8 cellular contexts compared by ENCODE assay signal in the genomic region with DNA sequence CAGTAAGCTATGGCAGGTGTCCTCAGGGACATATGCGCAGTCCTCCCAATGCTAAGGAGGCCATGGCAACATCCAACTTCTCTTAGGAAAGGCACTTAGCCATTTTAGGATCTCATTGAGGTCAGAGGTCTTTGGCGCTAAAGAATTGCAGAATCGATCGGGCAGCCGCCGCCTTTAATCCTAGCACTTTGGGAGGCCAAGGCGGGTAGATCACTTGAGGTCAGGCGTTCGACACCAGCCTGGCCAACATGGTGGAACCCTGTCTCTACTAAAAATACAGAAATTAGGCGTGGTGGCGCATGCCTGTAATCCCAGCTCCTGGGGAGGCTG. TPM values are rescaled to one million over a fixed set of nuclear protein-coding genes. Genes with fewer than 3 reads are reported as not detected.
A peak's percentile ranks its signal among the peaks of the same experiment; 100 is the strongest.
DNase-seq lines count a peak whose midpoint lies in the region; ATAC-seq, FAIRE-seq and TF ChIP-seq lines count a peak whose summit lies in the region.

No MANE protein-coding gene starts in this region.

- 99% methylated on average over 11 of the region's 11 CpGs; no CpG with 5 or more reads in 1 of the 2 experiments for WGBS in H1 (ENCODE audit: extremely low coverage in 1 of 2, insufficient coverage in 1 of 2, insufficient read length in 1 of 2, insufficient replicate concordance in 2 of 2, low coverage in 1 of 2, low lambda C conversion rate in 2 of 2, missing lambda C conversion rate in 1 of 2), 2 experiments
- no CpG with 5 or more reads among the region's 11 CpGs for WGBS in neuronal stem cell (ENCODE audit: extremely low coverage in 2 of 2, insufficient read length in 2 of 2, insufficient replicate concordance in 1 of 2), 2 donors

- no peaks in the 10 kb centered on the region for H3K9me3 ChIP-seq in DOHH2 (ENCODE audit: control insufficient read depth, insufficient read depth, low read length)
- no peaks in the 10 kb centered on the region for H3K9me3 ChIP-seq in OCI-LY3 (ENCODE audit: insufficient read depth, low read length)
- H3K9me3 ChIP-seq in H1 (ENCODE audit: insufficient read depth in 2 of 2, low read depth in 1 of 2, low read length in 1 of 2), result no peaks in the 10 kb centered on the region
- no peaks in the 10 kb centered on the region for H3K9me3 ChIP-seq in neuronal stem cell (replicated peaks in 1 of 2; ENCODE audit: control insufficient read depth in 2 of 2, insufficient read depth in 1 of 2, low read depth in 1 of 2, low read length in 2 of 2)
- H3K9me3 ChIP-seq in vagina, result no peaks in the 10 kb centered on the region

- 0 out of 2 replicates have a peak overlapping the region, but pooled peaks have one; percentile 72 for H2BK20ac ChIP-seq in H1 (ENCODE audit: low read length)

- H3K79me2 ChIP-seq in DOHH2 (ENCODE audit: control insufficient read depth, low read length) (peaks cover 36% of the 10 kb centered on the region), OCI-LY3 (ENCODE audit: low read length) (peaks cover 28% of the 10 kb centered on the region), H1 (ENCODE audit: control insufficient read depth in 1 of 2, insufficient read depth in 2 of 2, low read length in 2 of 2) (peaks cover 0 to 31% of the 10 kb centered on the region in 2 experiments; a peak in 3 of 4 replicates)

- peak overlapping the region; percentile 94 for H4K8ac ChIP-seq in H1 (ENCODE audit: extremely low read depth, insufficient read depth, low read length)
- no peak overlapping the region for H4K8ac ChIP-seq in neuronal stem cell (ENCODE audit: low read depth, low read length)

- H3K27me3 ChIP-seq in DOHH2 (ENCODE audit: control insufficient read depth, low read length) (no peaks in the 10 kb centered on the region), OCI-LY3 (ENCODE audit: low read depth, low read length) (no peaks in the 10 kb centered on the region), H1 (replicated peaks in 1 of 4; ENCODE audit: control insufficient read depth in 3 of 4, extremely low read depth in 1 of 4, insufficient read depth in 3 of 4, low read length in 3 of 4) (no peaks in the 10 kb centered on the region), neuronal stem cell (ENCODE audit: control insufficient read depth in 3 of 3, insufficient read depth in 3 of 3, low read depth in 1 of 3, low read length in 3 of 3) (no peaks in the 10 kb centered on the region), vagina (no peaks in the 10 kb centered on the region)

- no peak overlapping the region for H3K23ac ChIP-seq in H1 (ENCODE audit: insufficient read length)
- peak overlapping the region; percentile 83 for H3K23ac ChIP-seq in neuronal stem cell (ENCODE audit: low read depth, low read length, poor library complexity)

- H3K4ac ChIP-seq in H1 (replicated peaks; ENCODE audit: insufficient read length, low read depth, low read length) (no peak overlapping the region), neuronal stem cell (ENCODE audit: low read length) (no peak overlapping the region)

- H2BK5ac ChIP-seq in H1 (ENCODE audit: low read depth, low read length) (peak overlapping the region; percentile 87; the same call in 1 of the 2 replicates), neuronal stem cell (ENCODE audit: low read length) (peak overlapping the region; percentile 96)

- H3K4me1 ChIP-seq in DOHH2 (ENCODE audit: control insufficient read depth, low read length) (peaks cover 24% of the 10 kb centered on the region), OCI-LY3 (ENCODE audit: low read length) (peaks cover 32% of the 10 kb centered on the region), H1 (replicated peaks in 1 of 4; ENCODE audit: control insufficient read depth in 3 of 4, insufficient read depth in 4 of 4, low read length in 3 of 4) (peaks cover 0 to 14% (median 6%) of the 10 kb centered on the region in 4 experiments; a peak in 6 of 7 replicates), neuronal stem cell (ENCODE audit: control insufficient read depth in 2 of 2, insufficient read depth in 1 of 2, low read depth in 1 of 2, low read length in 2 of 2) (peaks cover 8 to 14% of the 10 kb centered on the region in 2 donors), vagina (peaks cover 29% of the 10 kb centered on the region)

- CTCF ChIA-PET in H1 (lab: Charles Lee; ENCODE audit: partially characterized antibody), result interaction anchor here (0.9 to 1.6 kb wide), 6 partner anchors 11 to 139 kb away, joined by 3 to 7 read pairs (median 4); no protein-coding TSS in a partner anchor

- DNase-seq in H1 (ENCODE audit: low read depth in 1 of 2, low spot score in 2 of 2) (no peak), neuronal stem cell (ENCODE audit: low spot score) (no peak), GM19240 (ENCODE audit: insufficient read length, low spot score) (no peak), vagina (ENCODE audit: extremely low spot score in 2 of 2) (no peak), SHP77 (lab: John Stamatoyannopoulos, UW) (no peak)

- H3K18ac ChIP-seq in H1 (ENCODE audit: extremely low read depth, low read length) (peak overlapping the region; percentile 93; the same call in 1 of the 2 replicates), neuronal stem cell (ENCODE audit: low read length) (peak overlapping the region; percentile 98)

- no peak overlapping the region for H2BK120ac ChIP-seq in H1 (replicated peaks; ENCODE audit: low read depth, low read length)
- peak overlapping the region; percentile 94 for H2BK120ac ChIP-seq in neuronal stem cell (ENCODE audit: low read depth, low read length)

- POLR2A ChIA-PET in H1 (lab: Charles Lee; ENCODE audit: partially characterized antibody), result interaction anchor here (0.6 to 1.8 kb wide), 9 partner anchors 10 to 123 kb away, joined by 3 to 7 read pairs (median 3); no protein-coding TSS in a partner anchor

- no peak for FAIRE-seq in H1 (lab: Jason Lieb, UNC)

- H2BK15ac ChIP-seq in H1 (ENCODE audit: low read length) (peak overlapping the region; percentile 50; the same call in 1 of the 2 replicates), neuronal stem cell (ENCODE audit: low read length) (peak overlapping the region; percentile 97)

- TF ChIP-seq CTCF in DOHH2 (IDR thresholded peaks at IDR 0.05; ENCODE audit: low read depth, low read length, poor library complexity, severe bottlenecking) (no peak), OCI-LY3 (IDR thresholded peaks at IDR 0.05; ENCODE audit: low read depth, low read length) (no peak), H1 (IDR thresholded peaks at IDR 0.05; ENCODE audit: control extremely low read depth in 1 of 3, insufficient read depth in 1 of 3, low read depth in 1 of 3, low read length in 3 of 3) (no peak), vagina (IDR thresholded peaks at IDR 0.05) (no peak)

- no peak overlapping the region for H3K27ac ChIP-seq in DOHH2 (ENCODE audit: low read depth, low read length)
- H3K27ac ChIP-seq in OCI-LY3 (ENCODE audit: low read length), result no peak overlapping the region
- no peak overlapping the region for H3K27ac ChIP-seq in H1 (ENCODE audit: low read depth, low read length)
- H3K27ac ChIP-seq in neuronal stem cell (replicated peaks; ENCODE audit: low read length), result peak overlapping the region; percentile 92
- no peak overlapping the region for H3K27ac ChIP-seq in vagina

- H3K9ac ChIP-seq in OCI-LY3 (ENCODE audit: low read length) (peak overlapping the region; percentile 68; the same call in 1 of the 2 replicates), H1 (replicated peaks in 1 of 4; ENCODE audit: extremely low read depth in 1 of 4, low read depth in 3 of 4, low read length in 3 of 4) (no peak overlapping the region), neuronal stem cell (ENCODE audit: low read depth, low read length, poor library complexity) (no peak overlapping the region)

- H3K36me3 ChIP-seq in DOHH2 (ENCODE audit: control insufficient read depth, low read length), result peaks cover 22% of the 10 kb centered on the region
- H3K36me3 ChIP-seq in OCI-LY3 (replicated peaks; ENCODE audit: low read depth, low read length), result no peaks in the 10 kb centered on the region
- H3K36me3 ChIP-seq in H1 (ENCODE audit: control insufficient read depth in 2 of 4, insufficient read depth in 4 of 4, low read length in 3 of 4), result no peaks in the 10 kb centered on the region
- peaks cover 6 to 8% of the 10 kb centered on the region in 2 donors for H3K36me3 ChIP-seq in neuronal stem cell (replicated peaks in 1 of 2; ENCODE audit: control insufficient read depth in 2 of 2, insufficient read depth in 2 of 2, low read length in 2 of 2)
- no peaks in the 10 kb centered on the region for H3K36me3 ChIP-seq in vagina

- H2BK12ac ChIP-seq in H1 (ENCODE audit: low read depth, low read length) (peak overlapping the region; percentile 40; the same call in 1 of the 2 replicates), neuronal stem cell (ENCODE audit: low read length) (peak overlapping the region; percentile 73)

- TF ChIP-seq EP300 in H1 (IDR thresholded peaks at IDR 0.05; ENCODE audit: borderline replicate concordance in 1 of 2, low read depth in 2 of 2, low read length in 2 of 2), result no peak

- no peaks in the 10 kb centered on the region for H3K9me2 ChIP-seq in DOHH2 (replicated peaks; ENCODE audit: control insufficient read depth, low read length)

- H3K79me1 ChIP-seq in H1 (ENCODE audit: low read depth, low read length), result peaks cover 22% of the 10 kb centered on the region
- H3K79me1 ChIP-seq in neuronal stem cell (ENCODE audit: low read depth, low read length), result peaks cover 14% of the 10 kb centered on the region

- intact Hi-C loops in vagina (cut with DNase I), result no loop called here

- H4K91ac ChIP-seq in H1 (replicated peaks; ENCODE audit: insufficient read length, low read length) (peak overlapping the region; percentile 63), neuronal stem cell (ENCODE audit: low read depth, low read length, poor library complexity) (peak overlapping the region; percentile 94)

- TF ChIP-seq RAD21 in H1 (IDR thresholded peaks at IDR 0.05 in 1 of 2, conservative IDR thresholded peaks at IDR 0.05 in 1 of 2; ENCODE audit: low read depth in 2 of 2, low read length in 2 of 2), result no peak

- no peak overlapping the region for H3K14ac ChIP-seq in H1 (ENCODE audit: insufficient read length)
- H3K14ac ChIP-seq in neuronal stem cell (ENCODE audit: low read length), result peak overlapping the region; percentile 89

- H2AFZ ChIP-seq in OCI-LY3 (ENCODE audit: low read depth, low read length) (no peak overlapping the region), H1 (ENCODE audit: low read length) (no peak overlapping the region), neuronal stem cell (ENCODE audit: low read length) (peak overlapping the region; percentile 93)

- no peaks in the 10 kb centered on the region for H3F3A ChIP-seq in DOHH2 (ENCODE audit: control insufficient read depth, insufficient read depth)

- H3K4me2 ChIP-seq in DOHH2 (ENCODE audit: low read length) (peak overlapping the region; percentile 98), OCI-LY3 (ENCODE audit: low read length) (peak overlapping the region; percentile 81), H1 (ENCODE audit: insufficient read depth in 1 of 2, low read depth in 2 of 2, low read length in 2 of 2) (peak overlapping the region; percentile 74 to 97; a peak in 3 of 4 replicates), neuronal stem cell (ENCODE audit: insufficient read depth, low read length, poor library complexity, severe bottlenecking) (peak overlapping the region; percentile 89)

- no peak for ATAC-seq in HG03460 (IDR thresholded peaks at IDR 0.05; ENCODE audit: unreplicated experiment)

- peak overlapping the region; percentile 98 for H3K4me3 ChIP-seq in DOHH2 (ENCODE audit: low read length)
- peak overlapping the region; percentile 77 for H3K4me3 ChIP-seq in OCI-LY3 (ENCODE audit: low read length)
- H3K4me3 ChIP-seq in H1 (ENCODE audit: extremely low read depth in 1 of 4, insufficient read depth in 2 of 4, low read depth in 3 of 4, low read length in 4 of 4), result peak overlapping the region in 3 of 4 experiments; percentile 52 to 89 (median 60); a peak in 5 of 8 replicates
- peak overlapping the region in 1 of 2 donors; percentile 90 for H3K4me3 ChIP-seq in neuronal stem cell (ENCODE audit: low read length in 2 of 2)
- H3K4me3 ChIP-seq in vagina, result no peak overlapping the region

- no peak overlapping the region for H3K56ac ChIP-seq in H1 (replicated peaks; ENCODE audit: insufficient read length, low read depth, low read length)

- H4K20me1 ChIP-seq in DOHH2 (ENCODE audit: control insufficient read depth, insufficient read depth, low read depth, low read length) (0 out of 2 replicates have a peak, but pooled peaks cover 3% of the 10 kb centered on the region), OCI-LY3 (ENCODE audit: insufficient read depth, low read length) (peaks cover 8% of the 10 kb centered on the region; the same call in 1 of the 2 replicates), H1 (replicated peaks in 1 of 2; ENCODE audit: control insufficient read depth in 1 of 2, insufficient read depth in 2 of 2, low read length in 2 of 2) (peaks cover 0 to 5% of the 10 kb centered on the region in 2 experiments)

- H4K5ac ChIP-seq in H1 (ENCODE audit: insufficient read length, low read depth, low read length), result peak overlapping the region; percentile 65

- H2AK5ac ChIP-seq in H1 (ENCODE audit: low read depth, low read length) (no peak overlapping the region), neuronal stem cell (ENCODE audit: low read depth, low read length) (peak overlapping the region; percentile 96)

- TF ChIP-seq POLR2A in H1 (IDR thresholded peaks at IDR 0.05; ENCODE audit: control extremely low read depth in 1 of 2, low read depth in 2 of 2, low read length in 2 of 2), result no peak
- no peak for TF ChIP-seq POLR2A in vagina (IDR thresholded peaks at IDR 0.05)

- H3K23me2 ChIP-seq in H1 (ENCODE audit: low read depth, low read length), result peaks cover 15% of the 10 kb centered on the region

RNA-seq across cellular contexts. Expression of a gene that starts 1.2 kb away (rescaled TPM):
- 78.9 and 81.2 TPM in 2 replicates for total RNA-seq in H1 (2021; fragmentation: NEBNext Ultra II Directional; extraction: Animal tissue kit (Norgen Biotek cat#: 25700))
- 88.5 and 114 TPM in 2 replicates for polyA plus RNA-seq in H1 (2011; rRNA removed)
- 102 TPM for polyA plus RNA-seq in H1 (2011; cell fraction: cytosol; rRNA removed)
- polyA plus RNA-seq in H1 (2011; cell fraction: nucleus; rRNA removed), result 115 TPM
- 55.8 to 87.0 TPM (median 82.0 TPM) in 4 replicates for polyA plus RNA-seq in H1 (2012, experiment 1 of 2)
- polyA plus RNA-seq in H1 (2012, experiment 2 of 2), result 82.1 TPM
- 76.3 TPM for polyA plus RNA-seq in H1 (2013, experiment 1 of 2)
- polyA plus RNA-seq in H1 (2013, experiment 2 of 2), result 80.1 TPM
- polyA minus RNA-seq in H1 (2011; rRNA and poly(A)+ RNA removed), result 59.6 and 70.2 TPM in 2 replicates
- 49.1 TPM for polyA minus RNA-seq in H1 (2011; cell fraction: cytosol; rRNA and poly(A)+ RNA removed)
- polyA minus RNA-seq in H1 (2011; cell fraction: nucleus; rRNA and poly(A)+ RNA removed), result 52.7 TPM
- polyA plus RNA-seq in neuronal stem cell (2013, experiment 1 of 2), result 42.0 TPM
- 43.9 TPM for polyA plus RNA-seq in neuronal stem cell (2013, experiment 2 of 2)
- total RNA-seq in vagina, result 72.9 TPM

RNA-seq across cellular contexts. Expression of a gene that starts 13.8 kb away (rescaled TPM):
- total RNA-seq in H1 (2021; fragmentation: NEBNext Ultra II Directional; extraction: Animal tissue kit (Norgen Biotek cat#: 25700)), result 50.0 and 56.3 TPM in 2 replicates
- polyA plus RNA-seq in H1 (2011; rRNA removed), result 65.0 and 70.0 TPM in 2 replicates
- polyA plus RNA-seq in H1 (2011; cell fraction: cytosol; rRNA removed), result 44.9 TPM
- 169 TPM for polyA plus RNA-seq in H1 (2011; cell fraction: nucleus; rRNA removed)
- polyA plus RNA-seq in H1 (2012, experiment 1 of 2), result 40.2 to 49.3 TPM (median 44.1 TPM) in 4 replicates
- 31.3 TPM for polyA plus RNA-seq in H1 (2012, experiment 2 of 2)
- polyA plus RNA-seq in H1 (2013, experiment 1 of 2), result 44.2 TPM
- 40.7 TPM for polyA plus RNA-seq in H1 (2013, experiment 2 of 2)
- 55.2 and 63.7 TPM in 2 replicates for polyA minus RNA-seq in H1 (2011; rRNA and poly(A)+ RNA removed)
- 75.7 TPM for polyA minus RNA-seq in H1 (2011; cell fraction: cytosol; rRNA and poly(A)+ RNA removed)
- polyA minus RNA-seq in H1 (2011; cell fraction: nucleus; rRNA and poly(A)+ RNA removed), result 71.4 TPM
- 49.2 TPM for polyA plus RNA-seq in neuronal stem cell (2013, experiment 1 of 2)
- polyA plus RNA-seq in neuronal stem cell (2013, experiment 2 of 2), result 52.4 TPM
- total RNA-seq in vagina, result 58.7 TPM

Comparison
In these comparisons a context has a peak if more than half of its experiments do, and no peak if none do; other contexts are left out.
1. H3K4me3 ChIP-seq: peak in DOHH2 (single experiment), OCI-LY3 (single experiment) and H1 (3 of 4); none in vagina (0 of 2).
2. Peak in every context shown above with its lines, with median percentiles within 50 percentile points of each other: H3K4me2 ChIP-seq.